Comparison of ENCODE assay signal across 10 cellular contexts in the genomic region with DNA sequence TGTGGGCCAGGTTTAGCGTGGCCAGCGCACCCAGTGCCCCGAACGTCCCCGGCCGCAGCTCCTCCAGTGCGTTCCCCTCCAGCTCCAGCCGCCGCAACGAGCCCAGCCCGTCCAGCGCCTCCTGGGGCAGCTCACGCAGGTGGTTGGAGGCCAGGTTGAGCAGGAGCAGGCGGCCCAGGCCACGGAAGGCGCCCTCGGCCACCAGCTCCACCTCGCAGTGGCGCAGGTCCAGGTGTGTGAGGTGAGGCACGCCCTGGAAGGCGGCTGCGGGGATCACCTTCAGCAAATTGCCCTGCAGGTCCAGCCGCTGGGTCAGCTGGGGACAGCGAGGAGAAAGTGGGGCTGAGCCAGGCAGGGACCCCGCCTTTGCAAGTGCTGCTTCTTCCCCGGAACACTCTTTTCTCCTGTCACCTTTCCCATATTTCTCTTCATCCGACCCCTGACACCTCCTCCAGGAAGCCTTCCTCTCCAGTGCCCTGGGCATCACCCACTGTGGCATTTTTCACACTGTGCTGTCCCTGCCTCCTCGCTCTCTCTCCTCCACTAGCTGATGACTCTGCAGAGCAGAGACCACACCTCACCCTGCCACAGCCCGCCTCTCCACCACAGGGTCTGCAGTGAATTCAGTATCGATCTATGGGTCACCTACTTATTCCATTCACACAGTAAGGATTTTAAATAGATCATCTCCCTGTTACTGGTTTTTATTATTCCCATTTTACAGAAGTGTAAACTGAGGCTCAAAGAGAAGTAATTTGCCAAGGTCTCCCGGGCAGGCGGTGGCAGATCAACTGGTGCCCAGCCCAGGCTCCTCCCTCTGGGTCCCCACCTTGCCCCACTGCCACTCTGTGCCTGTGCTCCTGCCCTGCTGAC. TPM values are rescaled to one million over a fixed set of nuclear protein-coding genes. Genes with fewer than 3 reads are reported as not detected.
DNase-seq lines count a peak whose midpoint lies in the region; ATAC-seq lines count a peak whose summit lies in the region.
"Had no signal": no experiment of that assay in that cellular context is flagged by ENCODE, and none has a peak within 500 bp of the region (broad histone marks: within the 10 kb centered on the region; RNA-seq: fewer than 3 reads in every experiment).

No MANE protein-coding gene starts in this region.

- H3K27ac ChIP-seq in layer of hippocampus (ENCODE audit: low read depth, low read length) = peak overlapping the region; percentile 99
- H3K27ac ChIP-seq in substantia nigra (ENCODE audit: low read depth, low read length, poor library complexity, severe bottlenecking) = peak overlapping the region; percentile 100

- no peaks in the 10 kb centered on the region for H3K9me3 Mint-ChIP-seq in activated CD8-positive, alpha-beta memory T cell treated with anti-CD3 and anti-CD28 coated beads, Interleukin-2, amount 10 ng/mL, durations not matched to agents 7 days and 5 days (ENCODE audit: low read depth)
- H3K9me3 Mint-ChIP-seq in activated naive CD8-positive, alpha-beta T cell (ENCODE audit: low read depth) = no peaks in the 10 kb centered on the region

- H3K27ac Mint-ChIP-seq in activated CD8-positive, alpha-beta memory T cell treated with anti-CD3 and anti-CD28 coated beads, Interleukin-2, amount 10 ng/mL, durations not matched to agents 7 days and 5 days = no peak overlapping the region
- peak overlapping the region; percentile 13 for H3K27ac Mint-ChIP-seq in activated naive CD8-positive, alpha-beta T cell

- peaks cover 3% of the 10 kb centered on the region for H3K36me3 Mint-ChIP-seq in activated CD8-positive, alpha-beta memory T cell treated with anti-CD3 and anti-CD28 coated beads, Interleukin-2, amount 10 ng/mL, durations not matched to agents 7 days and 5 days
- H3K36me3 Mint-ChIP-seq in activated naive CD8-positive, alpha-beta T cell = no peaks in the 10 kb centered on the region

- CTCF ChIA-PET in activated CD8-positive, alpha-beta memory T cell treated with anti-CD3 and anti-CD28 coated beads, Interleukin-2, amount 10 ng/mL, durations not matched to agents 7 days and 5 days (lab: Charles Lee) = interaction anchor here (1.0 to 7.1 kb wide), 17 partner anchors 8 to 428 kb away, joined by 3 to 137 read pairs (median 6); partner anchors contain the start of genes RBX1, ST13, XPNPEP3 and ZC3H7B

- peak overlapping the region; percentile 34 for H3K4me3 Mint-ChIP-seq in activated CD8-positive, alpha-beta memory T cell treated with anti-CD3 and anti-CD28 coated beads, Interleukin-2, amount 10 ng/mL, durations not matched to agents 7 days and 5 days
- H3K4me3 Mint-ChIP-seq in activated naive CD8-positive, alpha-beta T cell = peak overlapping the region; percentile 78

- no peak for ATAC-seq in activated CD8-positive, alpha-beta memory T cell treated with anti-CD3 and anti-CD28 coated beads, Interleukin-2, amount 10 ng/mL, durations not matched to agents 7 days and 5 days
- ATAC-seq in HG03135 (IDR thresholded peaks at IDR 0.05; ENCODE audit: unreplicated experiment) = no peak

- H3K4me1 Mint-ChIP-seq in activated CD8-positive, alpha-beta memory T cell treated with anti-CD3 and anti-CD28 coated beads, Interleukin-2, amount 10 ng/mL, durations not matched to agents 7 days and 5 days = peaks cover 8% of the 10 kb centered on the region
- H3K4me1 Mint-ChIP-seq in activated naive CD8-positive, alpha-beta T cell (ENCODE audit: low read depth) = peaks cover 10% of the 10 kb centered on the region

- no peaks in the 10 kb centered on the region for H3K27me3 ChIP-seq in layer of hippocampus (ENCODE audit: control insufficient read depth, insufficient read depth, low read length)

- peaks cover 3% of the 10 kb centered on the region for H3K27me3 Mint-ChIP-seq in activated CD8-positive, alpha-beta memory T cell treated with anti-CD3 and anti-CD28 coated beads, Interleukin-2, amount 10 ng/mL, durations not matched to agents 7 days and 5 days
- H3K27me3 Mint-ChIP-seq in activated naive CD8-positive, alpha-beta T cell = no peaks in the 10 kb centered on the region

- DNase-seq in activated CD8-positive, alpha-beta memory T cell treated with anti-CD3 and anti-CD28 coated beads, Interleukin-2, amount 10 ng/mL, durations not matched to agents 7 days and 5 days = no peak
- DNase-seq in activated CD8-positive, alpha-beta memory T cell treated with anti-CD3 and anti-CD28 coated beads, Interleukin-2, amount 50 U/mL, for 4 hours = no peak
- no peak for DNase-seq in substantia nigra (lab: John Stamatoyannopoulos, UW)
- no peak for DNase-seq in NCI-H526 treated with DMSO at 0.1 percent for 48 hours (lab: John Stamatoyannopoulos, UW)
- DNase-seq in NCI-H2171 treated with DMSO at 0.1 percent for 48 hours (lab: John Stamatoyannopoulos, UW) = no peak
- DNase-seq: activated CD8-positive, alpha-beta memory T cell treated with anti-CD3 and anti-CD28 coated beads, Interleukin-2, amount 50 U/mL, for 48 hours; effector memory CD4-positive, alpha-beta T cell had no signal

RNA-seq across cellular contexts. Expression of gene CHADL, which starts 1.9 kb away (rescaled TPM):
- total RNA-seq in activated CD8-positive, alpha-beta memory T cell treated with anti-CD3 and anti-CD28 coated beads, Interleukin-2, amount 10 ng/mL, durations not matched to agents 7 days and 5 days = under 1 TPM; 0.12 to 0.38 TPM

RNA-seq across cellular contexts. Expression of gene L3MBTL2, which starts 33.7 kb away (rescaled TPM):
- total RNA-seq in activated CD8-positive, alpha-beta memory T cell treated with anti-CD3 and anti-CD28 coated beads, Interleukin-2, amount 10 ng/mL, durations not matched to agents 7 days and 5 days = 10 to 100 TPM; 36.6 to 43.4 TPM

RNA-seq across cellular contexts. Expression of gene RANGAP1, which starts 47.2 kb away (rescaled TPM):
- 100 to 1,000 TPM; 145 to 155 TPM for total RNA-seq in activated CD8-positive, alpha-beta memory T cell treated with anti-CD3 and anti-CD28 coated beads, Interleukin-2, amount 10 ng/mL, durations not matched to agents 7 days and 5 days
